ENCODE assay signal across 1 cellular context in genomic region chr10:70132098-70133029, GRCh38.
TF ChIP-seq lines count a peak whose summit lies in the region.

AIFM2 (minus strand) TSS chr10:70132825; CDS start chr10:70124084, 8,741 bp downstream.

TF ChIP-seq in K562, 482 proteins besides CTCF, POLR2A, EP300 and RAD21 (continued from another document and continues in another):
- peak; percentile 27; the same call in 1 of the 2 replicates for TF ChIP-seq VEZF1 (CRISPR knock-in tag; IDR thresholded peaks at IDR 0.05)
- peak; percentile 88 for TF ChIP-seq POLR2G (IDR thresholded peaks at IDR 0.05; ENCODE audit: low read depth, low read length)
- 0 out of 2 replicates have a peak, but pooled peaks have one; percentile 22 for TF ChIP-seq ZNF766 (CRISPR knock-in tag; conservative IDR thresholded peaks at IDR 0.05)
- no peak for TF ChIP-seq ZNF584 (CRISPR knock-in tag; IDR thresholded peaks at IDR 0.05; ENCODE audit: low read depth)
- TF ChIP-seq JUND (IDR thresholded peaks at IDR 0.05; ENCODE audit: borderline replicate concordance, low read depth, low read length): peak; percentile 19; the same call in 1 of the 2 replicates
- TF ChIP-seq JUND (tag; IDR thresholded peaks at IDR 0.05; ENCODE audit: borderline replicate concordance, low read depth, low read length): no peak; the same call in 2 of the 3 replicates
- TF ChIP-seq GTF2E2 (tag; IDR thresholded peaks at IDR 0.05): 0 out of 2 replicates have a peak, but pooled peaks have one; percentile 29
- peak; percentile 89 for TF ChIP-seq RBFOX2 (IDR thresholded peaks at IDR 0.05; ENCODE audit: low read depth, low read length)
- no peak for TF ChIP-seq BRD9 (IDR thresholded peaks at IDR 0.05; ENCODE audit: low read depth, partially characterized antibody)
- TF ChIP-seq KDM5B (IDR thresholded peaks at IDR 0.05; ENCODE audit: insufficient replicate concordance, low read depth, low read length): peak; percentile 62
- peak; percentile 99 for TF ChIP-seq ESRRA (IDR thresholded peaks at IDR 0.05; ENCODE audit: borderline replicate concordance, low read depth)
- peak; percentile 83 for TF ChIP-seq BACH1 (tag; IDR thresholded peaks at IDR 0.05)
- TF ChIP-seq CHD2 (IDR thresholded peaks at IDR 0.05; ENCODE audit: low read depth, low read length): peak; percentile 59
- TF ChIP-seq, protein P1, sequence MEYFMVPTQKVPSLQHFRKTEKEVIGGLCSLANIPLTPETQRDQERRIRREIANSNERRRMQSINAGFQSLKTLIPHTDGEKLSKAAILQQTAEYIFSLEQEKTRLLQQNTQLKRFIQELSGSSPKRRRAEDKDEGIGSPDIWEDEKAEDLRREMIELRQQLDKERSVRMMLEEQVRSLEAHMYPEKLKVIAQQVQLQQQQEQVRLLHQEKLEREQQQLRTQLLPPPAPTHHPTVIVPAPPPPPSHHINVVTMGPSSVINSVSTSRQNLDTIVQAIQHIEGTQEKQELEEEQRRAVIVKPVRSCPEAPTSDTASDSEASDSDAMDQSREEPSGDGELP (CRISPR knock-in tag; IDR thresholded peaks at IDR 0.05; ENCODE audit: borderline replicate concordance): peak; percentile 33; the same call in 1 of the 2 replicates
- peak; percentile 42 for TF ChIP-seq TAF1 (IDR thresholded peaks at IDR 0.05; ENCODE audit: control insufficient read depth, extremely low read depth, insufficient read depth, low read length, severe bottlenecking)
- TF ChIP-seq MTA3 (IDR thresholded peaks at IDR 0.05; ENCODE audit: borderline replicate concordance): peak; percentile 77
- no peak for TF ChIP-seq ZNF436 (CRISPR knock-in tag; IDR thresholded peaks at IDR 0.05)
- peak; percentile 54; the same call in 1 of the 2 replicates for TF ChIP-seq GATAD2B (IDR thresholded peaks at IDR 0.05; ENCODE audit: borderline replicate concordance)
- TF ChIP-seq ZBTB7A (IDR thresholded peaks at IDR 0.05; ENCODE audit: borderline replicate concordance, control insufficient read depth, low read depth, low read length): peak; percentile 86; the same call in 1 of the 2 replicates
- TF ChIP-seq, protein P2, sequence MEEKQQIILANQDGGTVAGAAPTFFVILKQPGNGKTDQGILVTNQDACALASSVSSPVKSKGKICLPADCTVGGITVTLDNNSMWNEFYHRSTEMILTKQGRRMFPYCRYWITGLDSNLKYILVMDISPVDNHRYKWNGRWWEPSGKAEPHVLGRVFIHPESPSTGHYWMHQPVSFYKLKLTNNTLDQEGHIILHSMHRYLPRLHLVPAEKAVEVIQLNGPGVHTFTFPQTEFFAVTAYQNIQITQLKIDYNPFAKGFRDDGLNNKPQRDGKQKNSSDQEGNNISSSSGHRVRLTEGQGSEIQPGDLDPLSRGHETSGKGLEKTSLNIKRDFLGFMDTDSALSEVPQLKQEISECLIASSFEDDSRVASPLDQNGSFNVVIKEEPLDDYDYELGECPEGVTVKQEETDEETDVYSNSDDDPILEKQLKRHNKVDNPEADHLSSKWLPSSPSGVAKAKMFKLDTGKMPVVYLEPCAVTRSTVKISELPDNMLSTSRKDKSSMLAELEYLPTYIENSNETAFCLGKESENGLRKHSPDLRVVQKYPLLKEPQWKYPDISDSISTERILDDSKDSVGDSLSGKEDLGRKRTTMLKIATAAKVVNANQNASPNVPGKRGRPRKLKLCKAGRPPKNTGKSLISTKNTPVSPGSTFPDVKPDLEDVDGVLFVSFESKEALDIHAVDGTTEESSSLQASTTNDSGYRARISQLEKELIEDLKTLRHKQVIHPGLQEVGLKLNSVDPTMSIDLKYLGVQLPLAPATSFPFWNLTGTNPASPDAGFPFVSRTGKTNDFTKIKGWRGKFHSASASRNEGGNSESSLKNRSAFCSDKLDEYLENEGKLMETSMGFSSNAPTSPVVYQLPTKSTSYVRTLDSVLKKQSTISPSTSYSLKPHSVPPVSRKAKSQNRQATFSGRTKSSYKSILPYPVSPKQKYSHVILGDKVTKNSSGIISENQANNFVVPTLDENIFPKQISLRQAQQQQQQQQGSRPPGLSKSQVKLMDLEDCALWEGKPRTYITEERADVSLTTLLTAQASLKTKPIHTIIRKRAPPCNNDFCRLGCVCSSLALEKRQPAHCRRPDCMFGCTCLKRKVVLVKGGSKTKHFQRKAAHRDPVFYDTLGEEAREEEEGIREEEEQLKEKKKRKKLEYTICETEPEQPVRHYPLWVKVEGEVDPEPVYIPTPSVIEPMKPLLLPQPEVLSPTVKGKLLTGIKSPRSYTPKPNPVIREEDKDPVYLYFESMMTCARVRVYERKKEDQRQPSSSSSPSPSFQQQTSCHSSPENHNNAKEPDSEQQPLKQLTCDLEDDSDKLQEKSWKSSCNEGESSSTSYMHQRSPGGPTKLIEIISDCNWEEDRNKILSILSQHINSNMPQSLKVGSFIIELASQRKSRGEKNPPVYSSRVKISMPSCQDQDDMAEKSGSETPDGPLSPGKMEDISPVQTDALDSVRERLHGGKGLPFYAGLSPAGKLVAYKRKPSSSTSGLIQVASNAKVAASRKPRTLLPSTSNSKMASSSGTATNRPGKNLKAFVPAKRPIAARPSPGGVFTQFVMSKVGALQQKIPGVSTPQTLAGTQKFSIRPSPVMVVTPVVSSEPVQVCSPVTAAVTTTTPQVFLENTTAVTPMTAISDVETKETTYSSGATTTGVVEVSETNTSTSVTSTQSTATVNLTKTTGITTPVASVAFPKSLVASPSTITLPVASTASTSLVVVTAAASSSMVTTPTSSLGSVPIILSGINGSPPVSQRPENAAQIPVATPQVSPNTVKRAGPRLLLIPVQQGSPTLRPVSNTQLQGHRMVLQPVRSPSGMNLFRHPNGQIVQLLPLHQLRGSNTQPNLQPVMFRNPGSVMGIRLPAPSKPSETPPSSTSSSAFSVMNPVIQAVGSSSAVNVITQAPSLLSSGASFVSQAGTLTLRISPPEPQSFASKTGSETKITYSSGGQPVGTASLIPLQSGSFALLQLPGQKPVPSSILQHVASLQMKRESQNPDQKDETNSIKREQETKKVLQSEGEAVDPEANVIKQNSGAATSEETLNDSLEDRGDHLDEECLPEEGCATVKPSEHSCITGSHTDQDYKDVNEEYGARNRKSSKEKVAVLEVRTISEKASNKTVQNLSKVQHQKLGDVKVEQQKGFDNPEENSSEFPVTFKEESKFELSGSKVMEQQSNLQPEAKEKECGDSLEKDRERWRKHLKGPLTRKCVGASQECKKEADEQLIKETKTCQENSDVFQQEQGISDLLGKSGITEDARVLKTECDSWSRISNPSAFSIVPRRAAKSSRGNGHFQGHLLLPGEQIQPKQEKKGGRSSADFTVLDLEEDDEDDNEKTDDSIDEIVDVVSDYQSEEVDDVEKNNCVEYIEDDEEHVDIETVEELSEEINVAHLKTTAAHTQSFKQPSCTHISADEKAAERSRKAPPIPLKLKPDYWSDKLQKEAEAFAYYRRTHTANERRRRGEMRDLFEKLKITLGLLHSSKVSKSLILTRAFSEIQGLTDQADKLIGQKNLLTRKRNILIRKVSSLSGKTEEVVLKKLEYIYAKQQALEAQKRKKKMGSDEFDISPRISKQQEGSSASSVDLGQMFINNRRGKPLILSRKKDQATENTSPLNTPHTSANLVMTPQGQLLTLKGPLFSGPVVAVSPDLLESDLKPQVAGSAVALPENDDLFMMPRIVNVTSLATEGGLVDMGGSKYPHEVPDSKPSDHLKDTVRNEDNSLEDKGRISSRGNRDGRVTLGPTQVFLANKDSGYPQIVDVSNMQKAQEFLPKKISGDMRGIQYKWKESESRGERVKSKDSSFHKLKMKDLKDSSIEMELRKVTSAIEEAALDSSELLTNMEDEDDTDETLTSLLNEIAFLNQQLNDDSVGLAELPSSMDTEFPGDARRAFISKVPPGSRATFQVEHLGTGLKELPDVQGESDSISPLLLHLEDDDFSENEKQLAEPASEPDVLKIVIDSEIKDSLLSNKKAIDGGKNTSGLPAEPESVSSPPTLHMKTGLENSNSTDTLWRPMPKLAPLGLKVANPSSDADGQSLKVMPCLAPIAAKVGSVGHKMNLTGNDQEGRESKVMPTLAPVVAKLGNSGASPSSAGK (IDR thresholded peaks at IDR 0.05): peak; percentile 67; the same call in 1 of the 2 replicates
- TF ChIP-seq, protein P3, sequence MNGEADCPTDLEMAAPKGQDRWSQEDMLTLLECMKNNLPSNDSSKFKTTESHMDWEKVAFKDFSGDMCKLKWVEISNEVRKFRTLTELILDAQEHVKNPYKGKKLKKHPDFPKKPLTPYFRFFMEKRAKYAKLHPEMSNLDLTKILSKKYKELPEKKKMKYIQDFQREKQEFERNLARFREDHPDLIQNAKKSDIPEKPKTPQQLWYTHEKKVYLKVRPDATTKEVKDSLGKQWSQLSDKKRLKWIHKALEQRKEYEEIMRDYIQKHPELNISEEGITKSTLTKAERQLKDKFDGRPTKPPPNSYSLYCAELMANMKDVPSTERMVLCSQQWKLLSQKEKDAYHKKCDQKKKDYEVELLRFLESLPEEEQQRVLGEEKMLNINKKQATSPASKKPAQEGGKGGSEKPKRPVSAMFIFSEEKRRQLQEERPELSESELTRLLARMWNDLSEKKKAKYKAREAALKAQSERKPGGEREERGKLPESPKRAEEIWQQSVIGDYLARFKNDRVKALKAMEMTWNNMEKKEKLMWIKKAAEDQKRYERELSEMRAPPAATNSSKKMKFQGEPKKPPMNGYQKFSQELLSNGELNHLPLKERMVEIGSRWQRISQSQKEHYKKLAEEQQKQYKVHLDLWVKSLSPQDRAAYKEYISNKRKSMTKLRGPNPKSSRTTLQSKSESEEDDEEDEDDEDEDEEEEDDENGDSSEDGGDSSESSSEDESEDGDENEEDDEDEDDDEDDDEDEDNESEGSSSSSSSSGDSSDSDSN (IDR thresholded peaks at IDR 0.05; ENCODE audit: borderline replicate concordance in 1 of 2, low read depth in 2 of 2, low read length in 2 of 2): peak in 1 of 2 experiments; percentile 65; a peak in 1 of 4 replicates
- TF ChIP-seq, protein P4, sequence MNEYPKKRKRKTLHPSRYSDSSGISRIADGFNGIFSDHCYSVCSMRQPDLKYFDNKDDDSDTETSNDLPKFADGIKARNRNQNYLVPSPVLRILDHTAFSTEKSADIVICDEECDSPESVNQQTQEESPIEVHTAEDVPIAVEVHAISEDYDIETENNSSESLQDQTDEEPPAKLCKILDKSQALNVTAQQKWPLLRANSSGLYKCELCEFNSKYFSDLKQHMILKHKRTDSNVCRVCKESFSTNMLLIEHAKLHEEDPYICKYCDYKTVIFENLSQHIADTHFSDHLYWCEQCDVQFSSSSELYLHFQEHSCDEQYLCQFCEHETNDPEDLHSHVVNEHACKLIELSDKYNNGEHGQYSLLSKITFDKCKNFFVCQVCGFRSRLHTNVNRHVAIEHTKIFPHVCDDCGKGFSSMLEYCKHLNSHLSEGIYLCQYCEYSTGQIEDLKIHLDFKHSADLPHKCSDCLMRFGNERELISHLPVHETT (CRISPR knock-in tag; conservative IDR thresholded peaks at IDR 0.05 in 1 of 2, IDR thresholded peaks at IDR 0.05 in 1 of 2): peak in 1 of 2 experiments; percentile 96; a peak in 2 of 4 replicates
- TF ChIP-seq SIN3A (IDR thresholded peaks at IDR 0.05; ENCODE audit: borderline replicate concordance in 2 of 2, control insufficient read depth in 1 of 2, low read depth in 2 of 2, low read length in 2 of 2): peak in 1 of 2 experiments; percentile 34; a peak in 1 of 4 replicates
- TF ChIP-seq GATAD2A (IDR thresholded peaks at IDR 0.05): 0 out of 2 replicates have a peak, but pooled peaks have one; percentile 53
- peak; percentile 79 for TF ChIP-seq SAFB (IDR thresholded peaks at IDR 0.05; ENCODE audit: borderline replicate concordance, low read depth, low read length)
- TF ChIP-seq NCOR1 (IDR thresholded peaks at IDR 0.05): 0 out of 2 replicates have a peak, but pooled peaks have one; percentile 24
- TF ChIP-seq NRF1 (conservative IDR thresholded peaks at IDR 0.05 in 1 of 2, IDR thresholded peaks at IDR 0.05 in 1 of 2): peak; percentile 52 to 60; a peak in 2 of 4 replicates
- TF ChIP-seq RBM22 (IDR thresholded peaks at IDR 0.05; ENCODE audit: low read depth, low read length, poor library complexity, severe bottlenecking): peak; percentile 45
- peak; percentile 59 for TF ChIP-seq SUPT5H (IDR thresholded peaks at IDR 0.05)
- no peak for TF ChIP-seq ZNF764 (CRISPR knock-in tag; IDR thresholded peaks at IDR 0.05; ENCODE audit: low read depth)
- peak; percentile 79 for TF ChIP-seq BHLHE40 (IDR thresholded peaks at IDR 0.05; ENCODE audit: low read length)
- TF ChIP-seq, protein P5, sequence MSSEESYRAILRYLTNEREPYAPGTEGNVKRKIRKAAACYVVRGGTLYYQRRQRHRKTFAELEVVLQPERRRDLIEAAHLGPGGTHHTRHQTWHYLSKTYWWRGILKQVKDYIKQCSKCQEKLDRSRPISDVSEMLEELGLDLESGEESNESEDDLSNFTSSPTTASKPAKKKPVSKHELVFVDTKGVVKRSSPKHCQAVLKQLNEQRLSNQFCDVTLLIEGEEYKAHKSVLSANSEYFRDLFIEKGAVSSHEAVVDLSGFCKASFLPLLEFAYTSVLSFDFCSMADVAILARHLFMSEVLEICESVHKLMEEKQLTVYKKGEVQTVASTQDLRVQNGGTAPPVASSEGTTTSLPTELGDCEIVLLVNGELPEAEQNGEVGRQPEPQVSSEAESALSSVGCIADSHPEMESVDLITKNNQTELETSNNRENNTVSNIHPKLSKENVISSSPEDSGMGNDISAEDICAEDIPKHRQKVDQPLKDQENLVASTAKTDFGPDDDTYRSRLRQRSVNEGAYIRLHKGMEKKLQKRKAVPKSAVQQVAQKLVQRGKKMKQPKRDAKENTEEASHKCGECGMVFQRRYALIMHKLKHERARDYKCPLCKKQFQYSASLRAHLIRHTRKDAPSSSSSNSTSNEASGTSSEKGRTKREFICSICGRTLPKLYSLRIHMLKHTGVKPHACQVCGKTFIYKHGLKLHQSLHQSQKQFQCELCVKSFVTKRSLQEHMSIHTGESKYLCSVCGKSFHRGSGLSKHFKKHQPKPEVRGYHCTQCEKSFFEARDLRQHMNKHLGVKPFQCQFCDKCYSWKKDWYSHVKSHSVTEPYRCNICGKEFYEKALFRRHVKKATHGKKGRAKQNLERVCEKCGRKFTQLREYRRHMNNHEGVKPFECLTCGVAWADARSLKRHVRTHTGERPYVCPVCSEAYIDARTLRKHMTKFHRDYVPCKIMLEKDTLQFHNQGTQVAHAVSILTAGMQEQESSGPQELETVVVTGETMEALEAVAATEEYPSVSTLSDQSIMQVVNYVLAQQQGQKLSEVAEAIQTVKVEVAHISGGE (CRISPR knock-in tag; IDR thresholded peaks at IDR 0.05): peak in 2 of 3 experiments; percentile 41 to 59; a peak in 2 of 6 replicates
- no peak for TF ChIP-seq RBBP5 (IDR thresholded peaks at IDR 0.05; ENCODE audit: borderline replicate concordance, insufficient read depth, low read length, poor library complexity, severe bottlenecking)
- no peak for TF ChIP-seq EWSR1 (IDR thresholded peaks at IDR 0.05; ENCODE audit: borderline replicate concordance, low read depth, partially characterized antibody)
- peak; percentile 82 for TF ChIP-seq MAFG (tag; conservative IDR thresholded peaks at IDR 0.05)
